13 cellular contexts compared by ENCODE assay signal in the genomic region with DNA sequence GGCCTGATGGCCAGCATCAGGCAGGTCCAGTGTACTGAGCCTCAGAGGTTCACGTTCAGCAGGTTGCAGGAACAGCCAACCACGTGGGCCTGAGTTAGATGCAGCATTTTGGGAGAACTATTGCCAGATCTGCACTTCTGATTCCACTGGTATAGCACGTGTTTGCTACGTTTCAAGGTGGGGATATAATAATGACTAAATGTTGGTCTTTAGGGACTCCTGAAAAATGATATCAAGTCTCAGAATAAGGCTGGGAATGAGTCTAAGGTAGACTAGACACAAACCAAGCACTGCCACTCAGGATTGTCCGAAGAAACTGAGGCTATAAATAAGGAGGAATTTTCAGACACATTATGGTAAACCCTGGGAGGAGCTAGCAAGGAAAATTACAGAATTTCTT.
DNase-seq lines count a peak whose midpoint lies in the region; ATAC-seq and TF ChIP-seq lines count a peak whose summit lies in the region.
"Had no signal": no experiment of that assay in that cellular context is flagged by ENCODE, and none has a peak within 500 bp of the region (broad histone marks: within the 10 kb centered on the region; RNA-seq: fewer than 3 reads in every experiment).

No MANE protein-coding gene starts in this region.

- no peak overlapping the region for H3K23ac ChIP-seq in IMR-90 (ENCODE audit: low read depth, low read length)

- H3K56ac ChIP-seq in IMR-90 (ENCODE audit: extremely low read depth, insufficient read depth, low read length), result no peak overlapping the region

- H3K9me3 ChIP-seq in CD4-positive, CD25-positive, alpha-beta regulatory T cell (ENCODE audit: control insufficient read depth in 2 of 2, low read length in 2 of 2), result no peaks in the 10 kb centered on the region
- no peaks in the 10 kb centered on the region for H3K9me3 ChIP-seq in IMR-90 (ENCODE audit: control insufficient read depth, insufficient read depth, low read length)
- H3K9me3 ChIP-seq in neuron (ENCODE audit: low read length), result no peaks in the 10 kb centered on the region
- H3K9me3 ChIP-seq: esophagus squamous epithelium had no signal

- H3K36me3 ChIP-seq in CD4-positive, CD25-positive, alpha-beta regulatory T cell (ENCODE audit: control insufficient read depth, insufficient read depth, low read length), result peaks cover 53% of the 10 kb centered on the region
- H3K36me3 ChIP-seq in IMR-90 (ENCODE audit: control insufficient read depth, insufficient read depth, low read length) (no peaks in the 10 kb centered on the region), neuron (ENCODE audit: insufficient read depth, low read length) (peaks cover 4% of the 10 kb centered on the region)

- TF ChIP-seq RAD21 in IMR-90 (IDR thresholded peaks at IDR 0.05; ENCODE audit: low read length), result no peak

- H4K5ac ChIP-seq in IMR-90 (ENCODE audit: low read depth, low read length), result peak overlapping the region; percentile 19; the same call in 1 of the 2 replicates

- no peak overlapping the region for H4K8ac ChIP-seq in IMR-90 (ENCODE audit: low read depth in 2 of 2, low read length in 2 of 2)

- H3K4me2 ChIP-seq in IMR-90 (ENCODE audit: low read depth, low read length), result no peak overlapping the region; the same call in 1 of the 2 replicates

- H2BK120ac ChIP-seq in IMR-90 (ENCODE audit: low read depth, low read length), result peak overlapping the region; percentile 31; the same call in 1 of the 2 replicates

- 81% methylated on average over 4 of the region's 5 CpGs; no CpG with 5 or more reads in 1 of the 2 experiments for WGBS in IMR-90 (ENCODE audit: extremely low coverage in 2 of 2, insufficient read length in 1 of 2), 2 experiments

- TF ChIP-seq CTCF in IMR-90 (conservative IDR thresholded peaks at IDR 0.05; ENCODE audit: low read depth, low read length) (no peak), GM13976 (IDR thresholded peaks at IDR 0.05; ENCODE audit: borderline replicate concordance, control extremely low read depth, extremely low read depth, insufficient read depth, missing control alignments) (no peak), endothelial cell (IDR thresholded peaks at IDR 0.05; ENCODE audit: unreplicated experiment) (no peak)

- no peak overlapping the region for H2AK9ac ChIP-seq in IMR-90 (replicated peaks; ENCODE audit: low read depth, low read length, poor library complexity)

- no peaks in the 10 kb centered on the region for H3K27me3 ChIP-seq in CD4-positive, CD25-positive, alpha-beta regulatory T cell (ENCODE audit: control insufficient read depth, insufficient read depth, low read length)
- H3K27me3 ChIP-seq in IMR-90 (ENCODE audit: control insufficient read depth, insufficient read depth, low read length), result no peaks in the 10 kb centered on the region
- no peaks in the 10 kb centered on the region for H3K27me3 ChIP-seq in neuron (ENCODE audit: insufficient read depth, low read length)
- H3K27me3 ChIP-seq: esophagus squamous epithelium had no signal

- DNase-seq in CD4-positive, CD25-positive, alpha-beta regulatory T cell, result no peak
- DNase-seq in IMR-90 (no peak), cerebellar cortex (ENCODE audit: low spot score) (peak; percentile 44), GM13976 (ENCODE audit: low spot score) (no peak), endothelial cell (ENCODE audit: low spot score) (no peak), NCI-H146 treated with DMSO at 0.1 percent for 48 hours (lab: John Stamatoyannopoulos, UW; ENCODE audit: unreplicated experiment) (no peak)
- DNase-seq: esophagus squamous epithelium; naive thymus-derived CD8-positive, alpha-beta T cell had no signal

- intact Hi-C loops in IMR-90 (cut with micrococcal nuclease), result loop anchor here (10.0 kb wide), 1 partner anchor 99 kb away; a partner anchor contains a TSS

- no peaks in the 10 kb centered on the region for H4K20me1 ChIP-seq in IMR-90 (ENCODE audit: insufficient read depth, low read length)

- peak overlapping the region; percentile 54; the same call in 1 of the 2 replicates for H2AK5ac ChIP-seq in IMR-90 (ENCODE audit: low read depth, low read length)

- H2BK5ac ChIP-seq in IMR-90 (ENCODE audit: low read depth, low read length, poor library complexity, severe bottlenecking), result no peak overlapping the region

- no peak overlapping the region for H2BK20ac ChIP-seq in IMR-90 (ENCODE audit: low read depth, low read length)

- H3K4me1 Mint-ChIP-seq in CD4-positive, CD25-positive, alpha-beta regulatory T cell, result peaks cover 15 to 58% (median 45%) of the 10 kb centered on the region in 4 donors
- peaks cover 18% of the 10 kb centered on the region for H3K4me1 Mint-ChIP-seq in endothelial cell (ENCODE audit: unreplicated experiment)

- CTCF ChIA-PET in IMR-90 (lab: Yijun Ruan, JAX), result interaction anchor here (1.2 to 1.5 kb wide), 2 partner anchors 14 to 17 kb away, joined by 3 read pairs; no protein-coding TSS in a partner anchor

- H2BK15ac ChIP-seq in IMR-90 (ENCODE audit: low read depth, low read length), result no peak overlapping the region

- H2AFZ ChIP-seq in IMR-90 (replicated peaks; ENCODE audit: low read length, poor library complexity) (no peak overlapping the region), neuron (ENCODE audit: low read depth, low read length) (peak overlapping the region; percentile 31)

- H3K9ac ChIP-seq in IMR-90 (ENCODE audit: low read depth, low read length), result no peak overlapping the region

- peaks cover 0 to 6% of the 10 kb centered on the region in 2 experiments; a peak in 1 of 4 replicates for H3K79me1 ChIP-seq in IMR-90 (ENCODE audit: low read depth in 1 of 2, low read length in 2 of 2)

- ATAC-seq in CD4-positive, CD25-positive, alpha-beta regulatory T cell (ENCODE audit: low read depth in 2 of 2), result no peak
- no peak for ATAC-seq in IMR-90 (ENCODE audit: low read depth)
- no peak for ATAC-seq in HG02610 (IDR thresholded peaks at IDR 0.05; ENCODE audit: unreplicated experiment)
- ATAC-seq: Panc1 had no signal

- dilution Hi-C loops in IMR-90 (cut with HindIII; ENCODE audit: low sequenced_read_pairs, unreplicated experiment), result no loop called here

- H3K14ac ChIP-seq in IMR-90 (replicated peaks; ENCODE audit: low read depth, low read length), result no peak overlapping the region; the same call in 1 of the 2 replicates

- H3K27ac Mint-ChIP-seq in CD4-positive, CD25-positive, alpha-beta regulatory T cell, result peak overlapping the region; percentile 89 to 94 (median 94)
- H3K27ac Mint-ChIP-seq in endothelial cell (ENCODE audit: unreplicated experiment), result no peak overlapping the region

- no peak overlapping the region for H3K4me3 Mint-ChIP-seq in CD4-positive, CD25-positive, alpha-beta regulatory T cell
- no peak overlapping the region for H3K4me3 Mint-ChIP-seq in endothelial cell (ENCODE audit: unreplicated experiment)

- no TSS peak for BruUV-seq in IMR-90 (replicated peaks; lab: Mats Ljungman, UMichigan)

- H3K18ac ChIP-seq in IMR-90 (ENCODE audit: low read depth, low read length), result no peak overlapping the region; the same call in 1 of the 2 replicates

- no peaks in the 10 kb centered on the region for H3K27me3 Mint-ChIP-seq in CD4-positive, CD25-positive, alpha-beta regulatory T cell
- peaks cover 4% of the 10 kb centered on the region for H3K27me3 Mint-ChIP-seq in endothelial cell (ENCODE audit: unreplicated experiment)
- H3K27me3 Mint-ChIP-seq: naive thymus-derived CD8-positive, alpha-beta T cell had no signal

- H3K36me3 Mint-ChIP-seq in CD4-positive, CD25-positive, alpha-beta regulatory T cell, result peaks cover 18% of the 10 kb centered on the region
- no peaks in the 10 kb centered on the region for H3K36me3 Mint-ChIP-seq in endothelial cell (ENCODE audit: low read depth, unreplicated experiment)

- H3K9me3 Mint-ChIP-seq in CD4-positive, CD25-positive, alpha-beta regulatory T cell, result no peaks in the 10 kb centered on the region
- no peaks in the 10 kb centered on the region for H3K9me3 Mint-ChIP-seq in endothelial cell (ENCODE audit: unreplicated experiment)
- H3K9me3 Mint-ChIP-seq: naive thymus-derived CD8-positive, alpha-beta T cell had no signal

- H3K27ac ChIP-seq in CD4-positive, CD25-positive, alpha-beta regulatory T cell (ENCODE audit: insufficient read depth, low read length, poor library complexity, severe bottlenecking), result peak overlapping the region; percentile 68
- no peak overlapping the region for H3K27ac ChIP-seq in IMR-90 (ENCODE audit: insufficient read depth, low read length)
- H3K27ac ChIP-seq: coronary artery, GM23248 had no signal

- POLR2A ChIA-PET in IMR-90 (lab: Charles Lee; ENCODE audit: unreplicated experiment), result interaction anchor here (0.6 kb wide), 1 partner anchor 15 kb away, joined by 4 read pairs; no protein-coding TSS in a partner anchor

- peak overlapping the region; percentile 38 for H3K4me3 ChIP-seq in CD4-positive, CD25-positive, alpha-beta regulatory T cell (ENCODE audit: low read depth, low read length)
- no peak overlapping the region for H3K4me3 ChIP-seq in IMR-90 (ENCODE audit: insufficient read depth, low read depth, low read length)
- H3K4me3 ChIP-seq in neuron (ENCODE audit: low read length), result no peak overlapping the region

- H4K91ac ChIP-seq in IMR-90 (ENCODE audit: insufficient read depth, low read depth, low read length), result no peak overlapping the region; the same call in 1 of the 2 replicates

- H3K4me1 ChIP-seq in CD4-positive, CD25-positive, alpha-beta regulatory T cell (ENCODE audit: control insufficient read depth, insufficient read depth, low read length, poor library complexity, severe bottlenecking), result peaks cover 24% of the 10 kb centered on the region
- H3K4me1 ChIP-seq in IMR-90 (ENCODE audit: control insufficient read depth, insufficient read depth, low read length) (peaks cover 13% of the 10 kb centered on the region), neuron (ENCODE audit: insufficient read depth, low read length) (peaks cover 29% of the 10 kb centered on the region)

- H3K4ac ChIP-seq in IMR-90 (ENCODE audit: low read depth, low read length), result peak overlapping the region; percentile 40; the same call in 1 of the 2 replicates

- TF ChIP-seq POLR2A in IMR-90 (IDR thresholded peaks at IDR 0.05; ENCODE audit: low read depth, low read length), result no peak

- in situ Hi-C loops in IMR-90 (cut with MboI; ENCODE audit: low sequenced_read_pairs) (no loop called here), GM13976 (cut with MboI; ENCODE audit: low sequenced_read_pairs, unreplicated experiment) (no loop called here)

- peaks cover 11% of the 10 kb centered on the region for H3K9me1 ChIP-seq in IMR-90 (ENCODE audit: insufficient read depth, low read length)

TF ChIP-seq in IMR-90, 13 proteins besides CTCF, POLR2A, EP300 and RAD21:
- no peak for TF ChIP-seq MAFK (IDR thresholded peaks at IDR 0.05; ENCODE audit: low read depth, low read length)
- TF ChIP-seq, protein P1, sequence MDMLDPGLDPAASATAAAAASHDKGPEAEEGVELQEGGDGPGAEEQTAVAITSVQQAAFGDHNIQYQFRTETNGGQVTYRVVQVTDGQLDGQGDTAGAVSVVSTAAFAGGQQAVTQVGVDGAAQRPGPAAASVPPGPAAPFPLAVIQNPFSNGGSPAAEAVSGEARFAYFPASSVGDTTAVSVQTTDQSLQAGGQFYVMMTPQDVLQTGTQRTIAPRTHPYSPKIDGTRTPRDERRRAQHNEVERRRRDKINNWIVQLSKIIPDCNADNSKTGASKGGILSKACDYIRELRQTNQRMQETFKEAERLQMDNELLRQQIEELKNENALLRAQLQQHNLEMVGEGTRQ (IDR thresholded peaks at IDR 0.05; ENCODE audit: low read depth, low read length), result no peak
- TF ChIP-seq MAZ (IDR thresholded peaks at IDR 0.05; ENCODE audit: borderline replicate concordance, low read depth, low read length), result no peak
- TF ChIP-seq RFX5 (IDR thresholded peaks at IDR 0.05; ENCODE audit: low read depth, low read length), result no peak
